In genomic region chr7:19522486-19522885, GRCh38 we compare ENCODE assay signal across 18 cellular contexts.
DNase-seq lines count a peak whose midpoint lies in the region; ATAC-seq, FAIRE-seq and TF ChIP-seq lines count a peak whose summit lies in the region.
"Had no signal": no experiment of that assay in that cellular context is flagged by ENCODE, and none has a peak within 500 bp of the region (broad histone marks: within the 10 kb centered on the region; RNA-seq: fewer than 3 reads in every experiment).

No MANE protein-coding gene starts in this region.

- TF ChIP-seq CTCF in lower leg skin (IDR thresholded peaks at IDR 0.05), result no peak

- H3K27me3 ChIP-seq in CD8-positive, alpha-beta memory T cell (ENCODE audit: insufficient read depth, low read length, poor library complexity, severe bottlenecking), result no peaks in the 10 kb centered on the region
- H3K27me3 ChIP-seq: right atrium auricular region had no signal

- POLR2A ChIA-PET in CD8-positive, alpha-beta memory T cell (lab: Charles Lee), result no interaction called here

- no peaks in the 10 kb centered on the region for H3K36me3 Mint-ChIP-seq in CD8-positive, alpha-beta memory T cell
- H3K36me3 Mint-ChIP-seq: T-cell had no signal

- no peaks in the 10 kb centered on the region for H3K36me3 ChIP-seq in CD8-positive, alpha-beta memory T cell (ENCODE audit: insufficient read depth, low read length)
- H3K36me3 ChIP-seq: right atrium auricular region had no signal

- H3K27ac Mint-ChIP-seq in CD8-positive, alpha-beta memory T cell, result no peak overlapping the region
- H3K27ac Mint-ChIP-seq: nephron; stimulated activated naive CD8-positive, alpha-beta T cell treated with anti-CD3 and anti-CD28 coated beads, Interleukin-15, Interleukin-2, amounts not matched to agents 100 ng/mL and 50 ng/mL, for 24 hours; T-cell had no signal

- H3K9me3 Mint-ChIP-seq in CD8-positive, alpha-beta memory T cell, result peaks cover 0 to 17% (median 4%) of the 10 kb centered on the region in 5 donors
- H3K9me3 Mint-ChIP-seq: nephron had no signal

- peak; percentile 90 for FAIRE-seq in RCC 7860 (lab: Jason Lieb, UNC)

- no peak overlapping the region for H3K4me3 ChIP-seq in lower leg skin (ENCODE audit: low read depth, poor library complexity, severe bottlenecking)
- H3K4me3 ChIP-seq in CD8-positive, alpha-beta memory T cell (ENCODE audit: low read length), result no peak overlapping the region
- H3K4me3 ChIP-seq: right atrium auricular region had no signal

- WGBS in lower leg skin, 2 donors, result 43 to 47% methylated on average over 3 of the region's 3 CpGs

- no peak overlapping the region for H3K27ac ChIP-seq in CD8-positive, alpha-beta memory T cell (ENCODE audit: low read depth, low read length)
- H3K27ac ChIP-seq: C4-2B, right atrium auricular region had no signal

- H3K9me3 ChIP-seq in CD8-positive, alpha-beta memory T cell (ENCODE audit: low read length), result no peaks in the 10 kb centered on the region
- H3K9me3 ChIP-seq: right atrium auricular region had no signal

- TF ChIP-seq POLR2A in lower leg skin (IDR thresholded peaks at IDR 0.05), result no peak

- no peaks in the 10 kb centered on the region for H3K27me3 Mint-ChIP-seq in CD8-positive, alpha-beta memory T cell
- H3K27me3 Mint-ChIP-seq: stimulated activated naive CD8-positive, alpha-beta T cell treated with anti-CD3 and anti-CD28 coated beads, Interleukin-15, Interleukin-2, amounts not matched to agents 100 ng/mL and 50 ng/mL, for 24 hours; T-cell had no signal

- H3K4me3 Mint-ChIP-seq in CD8-positive, alpha-beta memory T cell, result no peak overlapping the region
- H3K4me3 Mint-ChIP-seq: activated T-cell treated with anti-CD3 and anti-CD28 coated beads, Interleukin-2, amount 50 U/mL, for 4 hours; nephron; stimulated activated naive CD8-positive, alpha-beta T cell treated with anti-CD3 and anti-CD28 coated beads, Interleukin-15, Interleukin-2, amounts not matched to agents 100 ng/mL and 50 ng/mL, for 24 hours; T-cell had no signal

- DNase-seq in GM03348 (ENCODE audit: low spot score) (peak; percentile 58), RCC 7860 (ENCODE audit: low spot score) (peak; percentile 62), epidermal melanocyte (ENCODE audit: insufficient read length, low spot score) (peak; percentile 19), renal cortical epithelial cell (ENCODE audit: low read depth) (peak; percentile 13), NCI-H1105 treated with DMSO at 0.1 percent for 48 hours (lab: John Stamatoyannopoulos, UW) (no peak), lower leg skin (ENCODE audit: low spot score in 2 of 2) (no peak)
- no peak for DNase-seq in CD8-positive, alpha-beta memory T cell
- DNase-seq: activated CD4-positive, alpha-beta T cell treated with anti-CD3 and anti-CD28 coated beads for 1 hour; activated T-cell treated with anti-CD3 and anti-CD28 coated beads, Interleukin-2, amount 50 U/mL, for 4 hours; aorta; H7; hypothalamus; T-cell had no signal

- CTCF ChIA-PET in CD8-positive, alpha-beta memory T cell (lab: Charles Lee), result no interaction called here

- intact Hi-C loops in lower leg skin (cut with DNase I; ENCODE audit: low total_unique reads), result no loop called here

- no peak for ATAC-seq in GM21381 (IDR thresholded peaks at IDR 0.05; ENCODE audit: unreplicated experiment)
- ATAC-seq: activated T-cell treated with anti-CD3 and anti-CD28 coated beads, Interleukin-2, amount 50 U/mL, for 4 hours; T-cell had no signal

- no peaks in the 10 kb centered on the region for H3K4me1 ChIP-seq in CD8-positive, alpha-beta memory T cell (ENCODE audit: insufficient read depth, low read length)
- H3K4me1 ChIP-seq: right atrium auricular region had no signal

- no peaks in the 10 kb centered on the region for H3K4me1 Mint-ChIP-seq in CD8-positive, alpha-beta memory T cell
- H3K4me1 Mint-ChIP-seq: T-cell had no signal

Comparison
In these comparisons a context has a peak if more than half of its experiments do, and no peak if none do; other contexts are left out.
1. DNase-seq: peak in GM03348 (single experiment), RCC 7860 (single experiment), epidermal melanocyte (single experiment) and renal cortical epithelial cell (single experiment); none in NCI-H1105 treated with DMSO at 0.1 percent for 48 hours (single experiment), lower leg skin (0 of 2) and CD8-positive, alpha-beta memory T cell (0 of 5).